ENCODE assay signal across 2 cellular contexts in the genomic region with DNA sequence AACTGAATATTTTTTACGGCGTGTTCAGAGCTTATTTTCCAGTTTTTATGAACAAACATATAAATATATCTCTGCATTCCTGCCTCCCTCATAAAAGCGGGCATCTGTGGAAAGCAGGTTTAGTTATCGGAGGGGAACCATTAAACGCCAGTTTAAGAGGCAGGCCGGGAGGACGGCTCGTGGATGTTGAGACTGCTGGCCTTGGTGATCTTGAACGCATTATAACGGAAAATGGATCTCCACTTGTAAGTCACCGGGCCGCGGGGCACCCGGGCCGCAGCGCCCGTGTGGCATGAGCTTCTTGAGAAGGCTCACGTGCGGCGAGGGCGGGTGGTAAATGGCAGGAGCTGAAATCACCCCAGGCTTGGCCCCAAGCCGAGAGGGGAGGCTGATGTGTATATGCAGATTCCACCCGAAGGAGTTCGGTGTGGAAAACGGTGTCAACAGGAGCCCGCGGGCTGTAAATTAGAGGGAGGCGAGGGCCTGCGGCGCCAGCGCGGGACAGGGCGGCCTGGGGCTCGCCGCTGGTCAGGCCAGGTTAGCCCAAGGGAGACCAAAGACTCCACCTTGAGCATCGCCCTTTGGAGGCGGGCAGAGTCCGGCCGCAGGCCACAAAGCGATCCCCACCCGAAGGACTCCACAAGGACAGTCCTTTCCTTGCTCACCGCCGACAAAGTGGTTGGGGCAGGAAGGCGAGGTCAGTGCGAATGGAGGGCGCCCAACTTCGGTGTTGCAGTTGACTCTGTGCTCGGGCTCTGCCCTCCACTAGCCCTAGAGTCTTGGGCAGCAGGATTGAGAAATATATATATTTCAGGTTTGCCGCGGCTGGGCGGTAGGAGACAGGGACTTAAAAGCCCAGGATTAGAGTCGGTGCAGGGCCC.
TF ChIP-seq lines count a peak whose summit lies in the region.

No MANE protein-coding gene starts in this region.

TF ChIP-seq in liver, 16 proteins besides CTCF, POLR2A, EP300 and RAD21:
- TF ChIP-seq, protein P1, sequence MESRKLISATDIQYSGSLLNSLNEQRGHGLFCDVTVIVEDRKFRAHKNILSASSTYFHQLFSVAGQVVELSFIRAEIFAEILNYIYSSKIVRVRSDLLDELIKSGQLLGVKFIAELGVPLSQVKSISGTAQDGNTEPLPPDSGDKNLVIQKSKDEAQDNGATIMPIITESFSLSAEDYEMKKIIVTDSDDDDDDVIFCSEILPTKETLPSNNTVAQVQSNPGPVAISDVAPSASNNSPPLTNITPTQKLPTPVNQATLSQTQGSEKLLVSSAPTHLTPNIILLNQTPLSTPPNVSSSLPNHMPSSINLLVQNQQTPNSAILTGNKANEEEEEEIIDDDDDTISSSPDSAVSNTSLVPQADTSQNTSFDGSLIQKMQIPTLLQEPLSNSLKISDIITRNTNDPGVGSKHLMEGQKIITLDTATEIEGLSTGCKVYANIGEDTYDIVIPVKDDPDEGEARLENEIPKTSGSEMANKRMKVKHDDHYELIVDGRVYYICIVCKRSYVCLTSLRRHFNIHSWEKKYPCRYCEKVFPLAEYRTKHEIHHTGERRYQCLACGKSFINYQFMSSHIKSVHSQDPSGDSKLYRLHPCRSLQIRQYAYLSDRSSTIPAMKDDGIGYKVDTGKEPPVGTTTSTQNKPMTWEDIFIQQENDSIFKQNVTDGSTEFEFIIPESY (IDR thresholded peaks at IDR 0.05), result no peak
- TF ChIP-seq, protein P2, sequence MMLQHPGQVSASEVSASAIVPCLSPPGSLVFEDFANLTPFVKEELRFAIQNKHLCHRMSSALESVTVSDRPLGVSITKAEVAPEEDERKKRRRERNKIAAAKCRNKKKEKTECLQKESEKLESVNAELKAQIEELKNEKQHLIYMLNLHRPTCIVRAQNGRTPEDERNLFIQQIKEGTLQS (IDR thresholded peaks at IDR 0.05), result no peak
- no peak for TF ChIP-seq TAF1 (conservative IDR thresholded peaks at IDR 0.05)
- no peak for TF ChIP-seq YY1 (IDR thresholded peaks at IDR 0.05)
TF ChIP-seq in liver: peak in this region for 0.

TF ChIP-seq in HepG2, 621 proteins besides CTCF, POLR2A, EP300 and RAD21:
- TF ChIP-seq PHF20 (CRISPR knock-in tag; IDR thresholded peaks at IDR 0.05), result no peak
- TF ChIP-seq, protein P3, sequence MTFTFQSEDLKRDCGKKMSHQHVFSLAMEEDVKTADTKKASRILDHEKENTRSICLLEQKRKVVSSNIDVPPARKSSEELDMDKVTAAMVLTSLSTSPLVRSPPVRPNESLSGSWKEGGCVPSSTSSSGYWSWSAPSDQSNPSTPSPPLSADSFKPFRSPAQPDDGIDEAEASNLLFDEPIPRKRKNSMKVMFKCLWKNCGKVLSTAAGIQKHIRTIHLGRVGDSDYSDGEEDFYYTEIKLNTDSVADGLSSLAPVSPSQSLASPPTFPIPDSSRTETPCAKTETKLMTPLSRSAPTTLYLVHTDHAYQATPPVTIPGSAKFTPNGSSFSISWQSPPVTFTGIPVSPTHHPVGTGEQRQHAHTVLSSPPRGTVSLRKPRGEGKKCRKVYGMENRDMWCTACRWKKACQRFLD (CRISPR knock-in tag; IDR thresholded peaks at IDR 0.05; ENCODE audit: borderline replicate concordance), result no peak
- no peak for TF ChIP-seq ZNF451 (CRISPR knock-in tag; IDR thresholded peaks at IDR 0.05)
- TF ChIP-seq, protein P4, sequence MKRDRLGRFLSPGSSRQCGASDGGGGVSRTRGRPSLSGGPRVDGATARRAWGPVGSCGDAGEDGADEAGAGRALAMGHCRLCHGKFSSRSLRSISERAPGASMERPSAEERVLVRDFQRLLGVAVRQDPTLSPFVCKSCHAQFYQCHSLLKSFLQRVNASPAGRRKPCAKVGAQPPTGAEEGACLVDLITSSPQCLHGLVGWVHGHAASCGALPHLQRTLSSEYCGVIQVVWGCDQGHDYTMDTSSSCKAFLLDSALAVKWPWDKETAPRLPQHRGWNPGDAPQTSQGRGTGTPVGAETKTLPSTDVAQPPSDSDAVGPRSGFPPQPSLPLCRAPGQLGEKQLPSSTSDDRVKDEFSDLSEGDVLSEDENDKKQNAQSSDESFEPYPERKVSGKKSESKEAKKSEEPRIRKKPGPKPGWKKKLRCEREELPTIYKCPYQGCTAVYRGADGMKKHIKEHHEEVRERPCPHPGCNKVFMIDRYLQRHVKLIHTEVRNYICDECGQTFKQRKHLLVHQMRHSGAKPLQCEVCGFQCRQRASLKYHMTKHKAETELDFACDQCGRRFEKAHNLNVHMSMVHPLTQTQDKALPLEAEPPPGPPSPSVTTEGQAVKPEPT (CRISPR knock-in tag; IDR thresholded peaks at IDR 0.05; ENCODE audit: low read depth), result no peak
- TF ChIP-seq, protein P5, sequence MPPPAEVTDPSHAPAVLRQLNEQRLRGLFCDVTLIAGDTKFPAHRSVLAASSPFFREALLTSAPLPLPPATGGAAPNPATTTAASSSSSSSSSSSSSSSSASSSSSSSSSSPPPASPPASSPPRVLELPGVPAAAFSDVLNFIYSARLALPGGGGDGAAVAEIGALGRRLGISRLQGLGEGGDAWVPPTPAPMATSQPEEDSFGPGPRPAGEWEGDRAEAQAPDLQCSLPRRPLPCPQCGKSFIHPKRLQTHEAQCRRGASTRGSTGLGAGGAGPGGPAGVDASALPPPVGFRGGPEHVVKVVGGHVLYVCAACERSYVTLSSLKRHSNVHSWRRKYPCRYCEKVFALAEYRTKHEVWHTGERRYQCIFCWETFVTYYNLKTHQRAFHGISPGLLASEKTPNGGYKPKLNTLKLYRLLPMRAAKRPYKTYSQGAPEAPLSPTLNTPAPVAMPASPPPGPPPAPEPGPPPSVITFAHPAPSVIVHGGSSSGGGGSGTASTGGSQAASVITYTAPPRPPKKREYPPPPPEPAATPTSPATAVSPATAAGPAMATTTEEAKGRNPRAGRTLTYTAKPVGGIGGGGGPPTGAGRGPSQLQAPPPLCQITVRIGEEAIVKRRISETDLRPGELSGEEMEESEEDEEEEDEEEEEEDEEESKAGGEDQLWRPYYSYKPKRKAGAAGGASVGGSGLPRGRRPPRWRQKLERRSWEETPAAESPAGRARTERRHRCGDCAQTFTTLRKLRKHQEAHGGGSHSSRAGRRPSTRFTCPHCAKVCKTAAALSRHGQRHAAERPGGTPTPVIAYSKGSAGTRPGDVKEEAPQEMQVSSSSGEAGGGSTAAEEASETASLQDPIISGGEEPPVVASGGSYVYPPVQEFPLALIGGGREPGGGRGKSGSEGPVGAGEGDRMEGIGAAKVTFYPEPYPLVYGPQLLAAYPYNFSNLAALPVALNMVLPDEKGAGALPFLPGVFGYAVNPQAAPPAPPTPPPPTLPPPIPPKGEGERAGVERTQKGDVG (CRISPR knock-in tag; IDR thresholded peaks at IDR 0.05; ENCODE audit: borderline replicate concordance), result no peak
- TF ChIP-seq ZNF343 (CRISPR knock-in tag; IDR thresholded peaks at IDR 0.05), result no peak
- no peak for TF ChIP-seq JUND (CRISPR knock-in tag; IDR thresholded peaks at IDR 0.05)
- TF ChIP-seq CHCHD3 (CRISPR knock-in tag; IDR thresholded peaks at IDR 0.05), result no peak
- TF ChIP-seq, protein P6, sequence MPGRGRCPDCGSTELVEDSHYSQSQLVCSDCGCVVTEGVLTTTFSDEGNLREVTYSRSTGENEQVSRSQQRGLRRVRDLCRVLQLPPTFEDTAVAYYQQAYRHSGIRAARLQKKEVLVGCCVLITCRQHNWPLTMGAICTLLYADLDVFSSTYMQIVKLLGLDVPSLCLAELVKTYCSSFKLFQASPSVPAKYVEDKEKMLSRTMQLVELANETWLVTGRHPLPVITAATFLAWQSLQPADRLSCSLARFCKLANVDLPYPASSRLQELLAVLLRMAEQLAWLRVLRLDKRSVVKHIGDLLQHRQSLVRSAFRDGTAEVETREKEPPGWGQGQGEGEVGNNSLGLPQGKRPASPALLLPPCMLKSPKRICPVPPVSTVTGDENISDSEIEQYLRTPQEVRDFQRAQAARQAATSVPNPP (CRISPR knock-in tag; IDR thresholded peaks at IDR 0.05), result no peak
- no peak for TF ChIP-seq ZNF879 (CRISPR knock-in tag; IDR thresholded peaks at IDR 0.05)
- TF ChIP-seq, protein P7, sequence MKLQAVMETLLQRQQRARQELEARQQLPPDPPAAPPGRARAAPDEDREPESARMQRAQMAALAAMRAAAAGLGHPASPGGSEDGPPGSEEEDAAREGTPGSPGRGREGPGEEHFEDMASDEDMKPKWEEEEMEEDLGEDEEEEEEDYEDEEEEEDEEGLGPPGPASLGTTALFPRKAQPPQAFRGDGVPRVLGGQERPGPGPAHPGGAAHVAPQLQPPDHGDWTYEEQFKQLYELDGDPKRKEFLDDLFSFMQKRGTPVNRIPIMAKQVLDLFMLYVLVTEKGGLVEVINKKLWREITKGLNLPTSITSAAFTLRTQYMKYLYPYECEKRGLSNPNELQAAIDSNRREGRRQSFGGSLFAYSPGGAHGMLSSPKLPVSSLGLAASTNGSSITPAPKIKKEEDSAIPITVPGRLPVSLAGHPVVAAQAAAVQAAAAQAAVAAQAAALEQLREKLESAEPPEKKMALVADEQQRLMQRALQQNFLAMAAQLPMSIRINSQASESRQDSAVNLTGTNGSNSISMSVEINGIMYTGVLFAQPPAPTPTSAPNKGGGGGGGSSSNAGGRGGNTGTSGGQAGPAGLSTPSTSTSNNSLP (IDR thresholded peaks at IDR 0.05; ENCODE audit: low read depth, low read length), result no peak
- no peak for TF ChIP-seq MED1 (CRISPR knock-in tag; IDR thresholded peaks at IDR 0.05)
- TF ChIP-seq, protein P8, sequence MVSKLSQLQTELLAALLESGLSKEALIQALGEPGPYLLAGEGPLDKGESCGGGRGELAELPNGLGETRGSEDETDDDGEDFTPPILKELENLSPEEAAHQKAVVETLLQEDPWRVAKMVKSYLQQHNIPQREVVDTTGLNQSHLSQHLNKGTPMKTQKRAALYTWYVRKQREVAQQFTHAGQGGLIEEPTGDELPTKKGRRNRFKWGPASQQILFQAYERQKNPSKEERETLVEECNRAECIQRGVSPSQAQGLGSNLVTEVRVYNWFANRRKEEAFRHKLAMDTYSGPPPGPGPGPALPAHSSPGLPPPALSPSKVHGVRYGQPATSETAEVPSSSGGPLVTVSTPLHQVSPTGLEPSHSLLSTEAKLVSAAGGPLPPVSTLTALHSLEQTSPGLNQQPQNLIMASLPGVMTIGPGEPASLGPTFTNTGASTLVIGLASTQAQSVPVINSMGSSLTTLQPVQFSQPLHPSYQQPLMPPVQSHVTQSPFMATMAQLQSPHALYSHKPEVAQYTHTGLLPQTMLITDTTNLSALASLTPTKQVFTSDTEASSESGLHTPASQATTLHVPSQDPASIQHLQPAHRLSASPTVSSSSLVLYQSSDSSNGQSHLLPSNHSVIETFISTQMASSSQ (IDR thresholded peaks at IDR 0.05; ENCODE audit: low read depth), result no peak
- TF ChIP-seq, protein P8 (CRISPR knock-in tag; IDR thresholded peaks at IDR 0.05; ENCODE audit: borderline replicate concordance), result no peak
- no peak for TF ChIP-seq MAFK (conservative IDR thresholded peaks at IDR 0.05 in 1 of 2, IDR thresholded peaks at IDR 0.05 in 1 of 2; ENCODE audit: low read length in 2 of 2)
- TF ChIP-seq GATA4 (IDR thresholded peaks at IDR 0.05; ENCODE audit: borderline replicate concordance, low read depth), result no peak
- TF ChIP-seq POLR2AphosphoS2 (IDR thresholded peaks at IDR 0.05; ENCODE audit: low read depth, low read length), result no peak
- TF ChIP-seq, protein P9, sequence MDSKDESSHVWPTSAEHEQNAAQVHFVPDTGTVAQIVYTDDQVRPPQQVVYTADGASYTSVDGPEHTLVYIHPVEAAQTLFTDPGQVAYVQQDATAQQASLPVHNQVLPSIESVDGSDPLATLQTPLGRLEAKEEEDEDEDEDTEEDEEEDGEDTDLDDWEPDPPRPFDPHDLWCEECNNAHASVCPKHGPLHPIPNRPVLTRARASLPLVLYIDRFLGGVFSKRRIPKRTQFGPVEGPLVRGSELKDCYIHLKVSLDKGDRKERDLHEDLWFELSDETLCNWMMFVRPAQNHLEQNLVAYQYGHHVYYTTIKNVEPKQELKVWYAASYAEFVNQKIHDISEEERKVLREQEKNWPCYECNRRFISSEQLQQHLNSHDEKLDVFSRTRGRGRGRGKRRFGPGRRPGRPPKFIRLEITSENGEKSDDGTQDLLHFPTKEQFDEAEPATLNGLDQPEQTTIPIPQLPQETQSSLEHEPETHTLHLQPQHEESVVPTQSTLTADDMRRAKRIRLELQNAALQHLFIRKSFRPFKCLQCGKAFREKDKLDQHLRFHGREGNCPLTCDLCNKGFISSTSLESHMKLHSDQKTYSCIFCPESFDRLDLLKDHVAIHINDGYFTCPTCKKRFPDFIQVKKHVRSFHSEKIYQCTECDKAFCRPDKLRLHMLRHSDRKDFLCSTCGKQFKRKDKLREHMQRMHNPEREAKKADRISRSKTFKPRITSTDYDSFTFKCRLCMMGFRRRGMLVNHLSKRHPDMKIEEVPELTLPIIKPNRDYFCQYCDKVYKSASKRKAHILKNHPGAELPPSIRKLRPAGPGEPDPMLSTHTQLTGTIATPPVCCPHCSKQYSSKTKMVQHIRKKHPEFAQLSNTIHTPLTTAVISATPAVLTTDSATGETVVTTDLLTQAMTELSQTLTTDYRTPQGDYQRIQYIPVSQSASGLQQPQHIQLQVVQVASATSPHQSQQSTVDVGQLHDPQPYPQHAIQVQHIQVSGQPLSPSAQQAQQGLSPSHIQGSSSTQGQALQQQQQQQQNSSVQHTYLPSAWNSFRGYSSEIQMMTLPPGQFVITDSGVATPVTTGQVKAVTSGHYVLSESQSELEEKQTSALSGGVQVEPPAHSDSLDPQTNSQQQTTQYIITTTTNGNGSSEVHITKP (CRISPR knock-in tag; IDR thresholded peaks at IDR 0.05; ENCODE audit: low read depth), result no peak
- no peak for TF ChIP-seq U2AF1 (optimal IDR thresholded peaks at IDR 0.05; ENCODE audit: low read depth, low read length)
- no peak for TF ChIP-seq MXD4 (CRISPR knock-in tag; IDR thresholded peaks at IDR 0.05)
- no peak for TF ChIP-seq ASH2L (IDR thresholded peaks at IDR 0.05; ENCODE audit: insufficient read length, low read depth, low read length)
